34 cellular contexts compared by ENCODE assay signal in genomic region chr21:28310711-28311110, GRCh38.
"Had no signal": no experiment of that assay in that cellular context is flagged by ENCODE, and none has a peak within 500 bp of the region (broad histone marks: within the 10 kb centered on the region; RNA-seq: fewer than 3 reads in every experiment).

No MANE protein-coding gene starts in this region.

- H3K4me1 ChIP-seq: adrenal gland, body of pancreas, colonic mucosa, gastroesophageal sphincter had no signal

- H3K27ac Mint-ChIP-seq: activated CD4-positive, alpha-beta memory T cell treated with anti-CD3 and anti-CD28 coated beads for 36 hours; activated CD4-positive, alpha-beta T cell treated with anti-CD3 and anti-CD28 coated beads for 36 hours; activated CD4-positive, alpha-beta T cell treated with anti-CD3 and anti-CD28 coated beads, Interleukin-2, amount 10 ng/mL, durations not matched to agents 24 days and 14 days; activated CD8-positive, alpha-beta memory T cell treated with anti-CD3 and anti-CD28 coated beads, Interleukin-2, amount 10 ng/mL, durations not matched to agents 7 days and 5 days; activated CD8-positive, alpha-beta T cell treated with anti-CD3 and anti-CD28 coated beads, Interleukin-2, amount 10 ng/mL, durations not matched to agents 7 days and 5 days; activated naive CD4-positive, alpha-beta T cell treated with anti-CD3 and anti-CD28 coated beads for 36 hours; activated naive CD4-positive, alpha-beta T cell treated with anti-CD3 and anti-CD28 coated beads, Interleukin-2, amount 50 U/mL, for 24 hours; activated naive CD8-positive, alpha-beta T cell treated with anti-CD3 and anti-CD28 coated beads for 36 hours; activated naive CD8-positive, alpha-beta T cell treated with anti-CD3 and anti-CD28 coated beads, Interleukin-2, amount 50 U/mL, for 24 hours; activated T-helper 1 cell treated with anti-CD3 and anti-CD28 coated beads, Interleukin-12 subunit alpha, Interleukin-12 subunit beta, Interleukin-2, Interleukin-4 antibody, amounts not matched to agents 30 ng/mL and 10 ng/mL and 1 ng/mL, durations not matched to agents 14 hours and 24 hours and 36 hours; activated T-helper 2 cell treated with anti-CD3 and anti-CD28 coated beads, Interferon-gamma antibody, Interleukin-2, Interleukin-4, amounts not matched to agents 10 μg/mL and 5 μg/mL and 100 μg/mL, durations not matched to agents 14 hours and 24 hours and 36 hours; effector memory CD8-positive, alpha-beta T cell; T-cell; T-helper 1 cell treated with Interleukin-12 subunit alpha and Interleukin-12 subunit beta and Interleukin-4 antibody, amounts not matched to agents 30 μg/mL and 1 μg/mL, for 36 hours had no signal

- H3K4me3 Mint-ChIP-seq: activated CD4-positive, alpha-beta memory T cell treated with anti-CD3 and anti-CD28 coated beads for 36 hours; activated CD4-positive, alpha-beta T cell treated with anti-CD3 and anti-CD28 coated beads for 36 hours; activated CD4-positive, alpha-beta T cell treated with anti-CD3 and anti-CD28 coated beads, Interleukin-2, amount 10 ng/mL, durations not matched to agents 24 days and 14 days; activated CD8-positive, alpha-beta memory T cell treated with anti-CD3 and anti-CD28 coated beads, Interleukin-2, amount 10 ng/mL, durations not matched to agents 7 days and 5 days; activated CD8-positive, alpha-beta T cell treated with anti-CD3 and anti-CD28 coated beads, Interleukin-2, amount 10 ng/mL, durations not matched to agents 7 days and 5 days; activated naive CD4-positive, alpha-beta T cell treated with anti-CD3 and anti-CD28 coated beads for 36 hours; activated naive CD4-positive, alpha-beta T cell treated with anti-CD3 and anti-CD28 coated beads, Interleukin-2, amount 50 U/mL, for 24 hours; activated naive CD8-positive, alpha-beta T cell treated with anti-CD3 and anti-CD28 coated beads for 36 hours; activated naive CD8-positive, alpha-beta T cell treated with anti-CD3 and anti-CD28 coated beads, Interleukin-2, amount 50 U/mL, for 24 hours; activated T-helper 1 cell treated with anti-CD3 and anti-CD28 coated beads, Interleukin-12 subunit alpha, Interleukin-12 subunit beta, Interleukin-2, Interleukin-4 antibody, amounts not matched to agents 30 ng/mL and 10 ng/mL and 1 ng/mL, durations not matched to agents 14 hours and 24 hours and 36 hours; effector memory CD8-positive, alpha-beta T cell; T-cell; T-helper 1 cell treated with Interleukin-12 subunit alpha and Interleukin-12 subunit beta and Interleukin-4 antibody, amounts not matched to agents 30 μg/mL and 1 μg/mL, for 36 hours had no signal

- H3K27me3 ChIP-seq: adrenal gland, body of pancreas, cardiac muscle cell, colonic mucosa, esophagus squamous epithelium, gastroesophageal sphincter had no signal

- H3K27ac ChIP-seq: adrenal gland, body of pancreas, cardiac muscle cell, colonic mucosa, epithelial cell of prostate, esophagus squamous epithelium, gastroesophageal sphincter had no signal

- ATAC-seq: activated CD4-positive, alpha-beta T cell treated with anti-CD3 and anti-CD28 coated beads for 36 hours; activated CD8-positive, alpha-beta memory T cell treated with anti-CD3 and anti-CD28 coated beads, Interleukin-2, amount 10 ng/mL, durations not matched to agents 7 days and 5 days; activated CD8-positive, alpha-beta T cell treated with anti-CD3 and anti-CD28 coated beads, Interleukin-2, amount 10 ng/mL, durations not matched to agents 7 days and 5 days; activated naive CD8-positive, alpha-beta T cell treated with anti-CD3 and anti-CD28 coated beads, Interleukin-2, amount 50 U/mL, for 24 hours; body of pancreas; effector memory CD8-positive, alpha-beta T cell; gastroesophageal sphincter; T-cell had no signal

- H3K4me1 Mint-ChIP-seq: activated CD4-positive, alpha-beta T cell treated with anti-CD3 and anti-CD28 coated beads for 36 hours; activated CD4-positive, alpha-beta T cell treated with anti-CD3 and anti-CD28 coated beads, Interleukin-2, amount 10 ng/mL, durations not matched to agents 24 days and 14 days; activated CD8-positive, alpha-beta memory T cell treated with anti-CD3 and anti-CD28 coated beads, Interleukin-2, amount 10 ng/mL, durations not matched to agents 7 days and 5 days; activated naive CD4-positive, alpha-beta T cell treated with anti-CD3 and anti-CD28 coated beads, Interleukin-2, amount 50 U/mL, for 24 hours; activated naive CD8-positive, alpha-beta T cell treated with anti-CD3 and anti-CD28 coated beads for 36 hours; activated naive CD8-positive, alpha-beta T cell treated with anti-CD3 and anti-CD28 coated beads, Interleukin-2, amount 50 U/mL, for 24 hours; T-cell had no signal

- H3K36me3 Mint-ChIP-seq: activated CD4-positive, alpha-beta memory T cell treated with anti-CD3 and anti-CD28 coated beads for 36 hours; activated CD8-positive, alpha-beta memory T cell treated with anti-CD3 and anti-CD28 coated beads, Interleukin-2, amount 10 ng/mL, durations not matched to agents 7 days and 5 days; activated naive CD8-positive, alpha-beta T cell treated with anti-CD3 and anti-CD28 coated beads for 36 hours; T-cell had no signal

- H3K9me3 ChIP-seq: body of pancreas, colonic mucosa, esophagus squamous epithelium had no signal

- H3K36me3 ChIP-seq: adrenal gland, cardiac muscle cell, colonic mucosa, esophagus squamous epithelium, gastroesophageal sphincter had no signal

- H3K27me3 Mint-ChIP-seq: activated CD4-positive, alpha-beta memory T cell treated with anti-CD3 and anti-CD28 coated beads for 36 hours; activated CD4-positive, alpha-beta T cell treated with anti-CD3 and anti-CD28 coated beads for 36 hours; activated CD4-positive, alpha-beta T cell treated with anti-CD3 and anti-CD28 coated beads, Interleukin-2, amount 10 ng/mL, durations not matched to agents 24 days and 14 days; activated CD8-positive, alpha-beta memory T cell treated with anti-CD3 and anti-CD28 coated beads, Interleukin-2, amount 10 ng/mL, durations not matched to agents 7 days and 5 days; activated naive CD8-positive, alpha-beta T cell treated with anti-CD3 and anti-CD28 coated beads for 36 hours; activated naive CD8-positive, alpha-beta T cell treated with anti-CD3 and anti-CD28 coated beads, Interleukin-2, amount 50 U/mL, for 24 hours; effector memory CD8-positive, alpha-beta T cell had no signal

- H3K9me3 Mint-ChIP-seq: activated CD4-positive, alpha-beta T cell treated with anti-CD3 and anti-CD28 coated beads, Interleukin-2, amount 10 ng/mL, durations not matched to agents 24 days and 14 days; activated T-helper 1 cell treated with anti-CD3 and anti-CD28 coated beads, Interleukin-12 subunit alpha, Interleukin-12 subunit beta, Interleukin-2, Interleukin-4 antibody, amounts not matched to agents 30 ng/mL and 10 ng/mL and 1 ng/mL, durations not matched to agents 14 hours and 24 hours and 36 hours; T-helper 1 cell treated with Interleukin-12 subunit alpha and Interleukin-12 subunit beta and Interleukin-4 antibody, amounts not matched to agents 30 μg/mL and 1 μg/mL, for 36 hours had no signal

- DNase-seq: activated CD4-positive, alpha-beta memory T cell treated with anti-CD3 and anti-CD28 coated beads for 36 hours; activated CD4-positive, alpha-beta T cell treated with anti-CD3 and anti-CD28 coated beads for 36 hours; activated CD4-positive, alpha-beta T cell treated with anti-CD3 and anti-CD28 coated beads, Interleukin-2, amount 10 ng/mL, durations not matched to agents 24 days and 14 days; activated CD4-positive, CD25-positive, alpha-beta regulatory T cell; activated CD4-positive, CD25-positive, alpha-beta regulatory T cell treated with anti-CD3 and anti-CD28 coated beads, Interleukin-2, amount 50 U/mL, for 72 hours; activated CD8-positive, alpha-beta memory T cell treated with anti-CD3 and anti-CD28 coated beads, Interleukin-2, amount 10 ng/mL, durations not matched to agents 7 days and 5 days; activated CD8-positive, alpha-beta memory T cell treated with anti-CD3 and anti-CD28 coated beads, Interleukin-2, amount 50 U/mL, for 4 hours; activated CD8-positive, alpha-beta T cell treated with anti-CD3 and anti-CD28 coated beads, Interleukin-2, amount 10 ng/mL, durations not matched to agents 7 days and 5 days; activated effector memory CD4-positive, alpha-beta T cell treated with anti-CD3 and anti-CD28 coated beads, Interleukin-2, amount 50 U/mL, for 16 hours; activated naive CD4-positive, alpha-beta T cell treated with anti-CD3 and anti-CD28 coated beads for 36 hours; activated naive CD8-positive, alpha-beta T cell treated with anti-CD3 and anti-CD28 coated beads for 36 hours; activated naive CD8-positive, alpha-beta T cell treated with anti-CD3 and anti-CD28 coated beads, Interleukin-2, amount 50 U/mL, for 24 hours; activated T-cell treated with anti-CD3 and anti-CD28 coated beads, Interleukin-2, amount 50 U/mL, for 1 hour; activated T-cell treated with anti-CD3 and anti-CD28 coated beads, Interleukin-2, amount 50 U/mL, for 48 hours; adrenal gland; amygdala; aorta; body of pancreas; central memory CD4-positive, alpha-beta T cell; cerebellar nuclear complex; colonic mucosa; effector memory CD8-positive, alpha-beta T cell; esophagus squamous epithelium; foreskin melanocyte; SW 1271; T-cell; T-helper 9 cell had no signal

- H3K4me3 ChIP-seq: adrenal gland, body of pancreas, cardiac muscle cell, colonic mucosa, esophagus squamous epithelium, gastroesophageal sphincter had no signal
